ENCODE assay signal across 8 cellular contexts in genomic region chr16:46689492-46690280, GRCh38. TPM values are rescaled to one million over a fixed set of nuclear protein-coding genes. Genes with fewer than 3 reads are reported as not detected.
DNase-seq lines count a peak whose midpoint lies in the region; ATAC-seq and TF ChIP-seq lines count a peak whose summit lies in the region.

TSS of gene ORC6 (plus strand) at chr16:46689659. CDS start at chr16:46689706, 47 bp downstream.

- H3K27ac ChIP-seq in foreskin keratinocyte, result peak within 1 kb of the TSS; percentile 97
- H3K27ac ChIP-seq in subcutaneous abdominal adipose tissue (ENCODE audit: low read depth, low read length), result peak within 1 kb of the TSS; percentile 91

- H3K9ac ChIP-seq in subcutaneous abdominal adipose tissue (ENCODE audit: low read length in 5 of 5), result peak within 1 kb of the TSS; percentile 51 to 94 (median 91)

- H3K27me3 ChIP-seq in H7 (ENCODE audit: control insufficient read depth, insufficient read depth, low read length) (no peaks in the 10 kb centered on the region), foreskin keratinocyte (no peaks in the 10 kb centered on the region), neuron (ENCODE audit: insufficient read depth, low read length) (no peaks in the 10 kb centered on the region), subcutaneous abdominal adipose tissue (ENCODE audit: control insufficient read depth in 5 of 5, insufficient read depth in 4 of 5, low read length in 5 of 5) (no peaks in the 10 kb centered on the region)

- H3K9me3 ChIP-seq in neuron (ENCODE audit: low read length), result no peaks in the 10 kb centered on the region
- H3K9me3 ChIP-seq in subcutaneous abdominal adipose tissue (ENCODE audit: control insufficient read depth in 5 of 5, low read length in 5 of 5), result no peaks in the 10 kb centered on the region

- DNase-seq in GDM1 (lab: John Stamatoyannopoulos, UW), result peak; percentile 96
- DNase-seq in H7, result peak; percentile 97
- DNase-seq in M059J (ENCODE audit: low read depth), result peak; percentile 96
- peak; percentile 99 for DNase-seq in SHP77 treated with DMSO at 0.1 percent for 48 hours (lab: John Stamatoyannopoulos, UW)
- peak; percentile 82 for DNase-seq in activated gamma-delta T cell (lab: John Stamatoyannopoulos, UW)
- DNase-seq in foreskin keratinocyte, result peak; percentile 92 to 96

- H3K4me3 ChIP-seq in H7 (ENCODE audit: insufficient read depth, low read depth, low read length), result peak within 1 kb of the TSS; percentile 99
- H3K4me3 ChIP-seq in neuron (ENCODE audit: low read length), result peak within 1 kb of the TSS; percentile 85
- H3K4me3 ChIP-seq in subcutaneous abdominal adipose tissue (ENCODE audit: low read depth in 1 of 5, low read length in 5 of 5), result peak within 1 kb of the TSS; percentile 88 to 99 (median 95)

- peak; percentile 86 for ATAC-seq in foreskin keratinocyte

- H3K4me1 ChIP-seq in foreskin keratinocyte, result peaks cover 22% of the 10 kb centered on the region
- H3K4me1 ChIP-seq in neuron (ENCODE audit: insufficient read depth, low read length), result peaks cover 29% of the 10 kb centered on the region
- peaks cover 0 to 35% (median 28%) of the 10 kb centered on the region in 5 donors for H3K4me1 ChIP-seq in subcutaneous abdominal adipose tissue (ENCODE audit: control insufficient read depth in 5 of 5, insufficient read depth in 5 of 5, low read length in 5 of 5)

- H3K36me3 ChIP-seq in H7 (replicated peaks; ENCODE audit: control insufficient read depth, insufficient read depth, low read length) (peaks cover 17% of the 10 kb centered on the region), neuron (ENCODE audit: insufficient read depth, low read length) (peaks cover 27% of the 10 kb centered on the region), subcutaneous abdominal adipose tissue (ENCODE audit: control insufficient read depth in 5 of 5, insufficient read depth in 5 of 5, low read length in 5 of 5) (no peaks in the 10 kb centered on the region)

- peak; percentile 72 for TF ChIP-seq CTCF in foreskin keratinocyte (conservative IDR thresholded peaks at IDR 0.05)

- H2AFZ ChIP-seq in neuron (ENCODE audit: low read depth, low read length), result peak within 1 kb of the TSS; percentile 53

RNA-seq across cellular contexts. Expression of gene ORC6, which starts in this region (rescaled TPM):
- 68.6 and 90.2 TPM in 2 replicates for total RNA-seq in H7 (2014; rRNA removed; shearing (Covaris generic))
- total RNA-seq in M059J (2014; rRNA removed; shearing (Covaris generic)), result 44.9 and 60.6 TPM in 2 replicates
- 32.9 and 36.1 TPM in 2 replicates for total RNA-seq in foreskin keratinocyte
- 23.5 and 31.6 TPM in 2 replicates for polyA plus RNA-seq in foreskin keratinocyte

Comparison
In these comparisons a context has a peak if more than half of its experiments do, and no peak if none do; other contexts are left out.
1. Peak in every context shown above with its lines: DNase-seq, ATAC-seq, H3K4me3 ChIP-seq and H3K27ac ChIP-seq.